8 cellular contexts compared by ENCODE assay signal in genomic region chr13:113001251-113002140, GRCh38. TPM values are rescaled to one million over a fixed set of nuclear protein-coding genes. Genes with fewer than 3 reads are reported as not detected.
A peak's percentile ranks its signal among the peaks of the same experiment; 100 is the strongest.
DNase-seq lines count a peak whose midpoint lies in the region; ATAC-seq, FAIRE-seq and TF ChIP-seq lines count a peak whose summit lies in the region.

No MANE protein-coding gene starts in this region.

- peak overlapping the region; percentile 29 for H3K9ac ChIP-seq in skeletal muscle satellite cell (ENCODE audit: low read depth, low read length)

- H3K4me2 ChIP-seq in skeletal muscle satellite cell (ENCODE audit: low read length), result peak overlapping the region; percentile 65

- WGBS in sigmoid colon, 2 donors, result 5 to 30% methylated on average over 50 of the region's 50 CpGs

- no peak for TF ChIP-seq EP300 in sigmoid colon (IDR thresholded peaks at IDR 0.05)

- no peaks in the 10 kb centered on the region for H3K9me3 ChIP-seq in left ventricle myocardium inferior (replicated peaks)
- no peaks in the 10 kb centered on the region for H3K9me3 ChIP-seq in skeletal muscle satellite cell (replicated peaks; ENCODE audit: low read length)
- no peaks in the 10 kb centered on the region for H3K9me3 ChIP-seq in sigmoid colon

- peak overlapping the region; percentile 60 for H3K4me3 ChIP-seq in left ventricle myocardium inferior
- H3K4me3 ChIP-seq in skeletal muscle satellite cell (ENCODE audit: low read length), result peak overlapping the region; percentile 59
- no peak overlapping the region for H3K4me3 ChIP-seq in sigmoid colon

- H3K27ac ChIP-seq in left ventricle myocardium inferior (replicated peaks) (peak overlapping the region; percentile 50), sigmoid colon (no peak overlapping the region)

- H3K27me3 ChIP-seq in left ventricle myocardium inferior (ENCODE audit: low read depth) (peaks cover 11% of the 10 kb centered on the region), skeletal muscle satellite cell (ENCODE audit: control insufficient read depth, insufficient read depth, low read length) (peaks cover 47% of the 10 kb centered on the region), sigmoid colon (peaks cover 10 to 51% (median 12%) of the 10 kb centered on the region in 3 donors)

- DNase-seq in HT-29 (ENCODE audit: low spot score) (peak; percentile 87), NCI-H82 treated with DMSO at 0.1 percent for 48 hours (lab: John Stamatoyannopoulos, UW; ENCODE audit: unreplicated experiment) (peak; percentile 67), left ventricle myocardium inferior (no peak), GM12892 (ENCODE audit: insufficient read length) (no peak), sigmoid colon (no peak)
- no peak for DNase-seq in central memory CD4-positive, alpha-beta T cell

- no peak for TF ChIP-seq POLR2A in GM12892 (IDR thresholded peaks at IDR 0.05; ENCODE audit: low read depth, low read length)
- no peak for TF ChIP-seq POLR2A in sigmoid colon (IDR thresholded peaks at IDR 0.05)

- intact Hi-C loops in left ventricle myocardium inferior (cut with micrococcal nuclease), result no loop called here
- intact Hi-C loops in sigmoid colon (cut with DNase I), result no loop called here

- ATAC-seq in GM18868 (IDR thresholded peaks at IDR 0.05; ENCODE audit: unreplicated experiment), result no peak

- peaks cover 74% of the 10 kb centered on the region for H3K4me1 ChIP-seq in left ventricle myocardium inferior
- peaks cover 10% of the 10 kb centered on the region for H3K4me1 ChIP-seq in skeletal muscle satellite cell (ENCODE audit: control insufficient read depth, insufficient read depth, low read length)
- peaks cover 0 to 10% (median 8%) of the 10 kb centered on the region in 4 donors for H3K4me1 ChIP-seq in sigmoid colon

- FAIRE-seq in GM12892 (lab: Jason Lieb, UNC), result no peak

- TF ChIP-seq CTCF in left ventricle myocardium inferior (IDR thresholded peaks at IDR 0.05; ENCODE audit: borderline replicate concordance) (no peak), sigmoid colon (IDR thresholded peaks at IDR 0.05) (no peak)

- H3K36me3 ChIP-seq in left ventricle myocardium inferior, result peaks cover 6% of the 10 kb centered on the region
- H3K36me3 ChIP-seq in skeletal muscle satellite cell (ENCODE audit: insufficient read depth, low read length), result no peaks in the 10 kb centered on the region
- no peaks in the 10 kb centered on the region for H3K36me3 ChIP-seq in sigmoid colon

RNA-seq across cellular contexts. Expression of gene MCF2L, which starts 32.5 kb away (rescaled TPM):
- total RNA-seq in HT-29 (2014; rRNA removed; shearing (Covaris generic)), result 46.7 and 53.2 TPM in 2 replicates
- total RNA-seq in left ventricle myocardium inferior (41.2 TPM), sigmoid colon (10 to 100 TPM in 3 of 4 donors, 1 to 10 TPM in 1; 7.5 to 20.2 (median 13.0) TPM)
- 6.6 and 8.6 TPM in 2 replicates for total RNA-seq in skeletal muscle satellite cell (2012; rRNA removed)
- polyA plus RNA-seq in GM12892 (2012; ENCODE audit: missing spikeins), result 1.1 TPM
- polyA plus RNA-seq in sigmoid colon, result 10 to 100 TPM; 43.5 to 59.9 (median 51.1) TPM

Comparison
In these comparisons a context has a peak if more than half of its experiments do, and no peak if none do; other contexts are left out.
1. DNase-seq: peak in HT-29 (single experiment) and NCI-H82 treated with DMSO at 0.1 percent for 48 hours (single experiment); none in left ventricle myocardium inferior (single experiment), central memory CD4-positive, alpha-beta T cell (single experiment), GM12892 (single experiment) and sigmoid colon (single experiment).
2. H3K4me3 ChIP-seq: peak in left ventricle myocardium inferior (single experiment) and skeletal muscle satellite cell (single experiment); none in sigmoid colon (0 of 4).